1 cellular context compared by ENCODE assay signal in genomic region chr11:9859491-9860305, GRCh38.
TF ChIP-seq lines count a peak whose summit lies in the region.

No MANE protein-coding gene starts in this region.

TF ChIP-seq in GM23338, 12 proteins besides CTCF, POLR2A, EP300 and RAD21 (continued from another document):
- no peak for TF ChIP-seq ZNF462 (CRISPR knock-in tag; IDR thresholded peaks at IDR 0.05)
- no peak for TF ChIP-seq CREB1 (CRISPR knock-in tag; IDR thresholded peaks at IDR 0.05; ENCODE audit: low read depth)
- TF ChIP-seq NANOG (IDR thresholded peaks at IDR 0.05; ENCODE audit: borderline replicate concordance), result no peak
- no peak for TF ChIP-seq ZNF331 (CRISPR knock-in tag; IDR thresholded peaks at IDR 0.05; ENCODE audit: low read depth)
- no peak for TF ChIP-seq ZNF114 (CRISPR knock-in tag; IDR thresholded peaks at IDR 0.05)
- no peak for TF ChIP-seq REST (IDR thresholded peaks at IDR 0.05; ENCODE audit: unreplicated experiment)
- TF ChIP-seq STAT1 (IDR thresholded peaks at IDR 0.05; ENCODE audit: unreplicated experiment), result no peak
